ENCODE assay signal across 10 cellular contexts in the genomic region with DNA sequence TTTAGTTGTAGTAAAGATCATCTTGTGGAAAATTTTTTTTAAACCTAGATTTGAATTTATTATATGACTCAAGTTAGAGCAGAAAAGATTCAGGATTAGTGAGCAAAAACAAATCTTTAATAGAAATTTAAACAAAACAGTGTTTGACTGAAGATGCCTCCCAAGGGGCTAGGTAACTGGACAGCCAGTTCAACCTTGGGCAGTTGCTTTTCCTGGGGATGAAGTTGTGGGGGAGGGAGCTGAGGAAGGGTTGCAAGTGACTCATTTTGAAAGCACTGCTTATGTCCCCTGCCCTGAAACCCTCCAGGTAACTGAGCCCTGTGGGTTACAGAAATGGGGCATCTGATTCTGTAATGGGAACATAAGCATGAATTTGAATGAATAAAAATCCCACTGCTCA. TPM values are rescaled to one million over a fixed set of nuclear protein-coding genes. Genes with fewer than 3 reads are reported as not detected.
DNase-seq lines count a peak whose midpoint lies in the region; ATAC-seq, FAIRE-seq and TF ChIP-seq lines count a peak whose summit lies in the region.
"Had no signal": no experiment of that assay in that cellular context is flagged by ENCODE, and none has a peak within 500 bp of the region (broad histone marks: within the 10 kb centered on the region; RNA-seq: fewer than 3 reads in every experiment).

No MANE protein-coding gene starts in this region.

- H3K4me1 ChIP-seq in mucosa of descending colon (ENCODE audit: low read depth) = no peaks in the 10 kb centered on the region
- peaks cover 21% of the 10 kb centered on the region for H3K4me1 ChIP-seq in HepG2 (ENCODE audit: insufficient read depth, low read length)
- no peaks in the 10 kb centered on the region for H3K4me1 ChIP-seq in endodermal cell (ENCODE audit: control insufficient read depth, insufficient read depth, low read length)

- peaks cover 32% of the 10 kb centered on the region for H3K4me1 Mint-ChIP-seq in activated CD4-positive, alpha-beta T cell treated with anti-CD3 and anti-CD28 coated beads for 36 hours
- peaks cover 23% of the 10 kb centered on the region for H3K4me1 Mint-ChIP-seq in activated T-helper 17 cell treated with anti-CD3 and anti-CD28 coated beads, Interleukin-2, amount 50 U/mL, for 72 hours
- peaks cover 38% of the 10 kb centered on the region for H3K4me1 Mint-ChIP-seq in stimulated activated naive CD8-positive, alpha-beta T cell treated with anti-CD3 and anti-CD28 coated beads, Interleukin-15, Interleukin-2, amounts not matched to agents 100 ng/mL and 50 ng/mL, for 24 hours (ENCODE audit: low read depth)
- no peaks in the 10 kb centered on the region for H3K4me1 Mint-ChIP-seq in endodermal cell

- TF ChIP-seq POLR2A in HepG2 (IDR thresholded peaks at IDR 0.05; ENCODE audit: insufficient read depth in 1 of 2, low read depth in 2 of 2, low read length in 2 of 2) = no peak

- ATAC-seq in activated CD4-positive, alpha-beta T cell treated with anti-CD3 and anti-CD28 coated beads for 36 hours = peak; percentile 51
- ATAC-seq in HG03064 (IDR thresholded peaks at IDR 0.05; ENCODE audit: low read depth, unreplicated experiment) = peak; percentile 56
- ATAC-seq in activated T-helper 17 cell treated with anti-CD3 and anti-CD28 coated beads, Interleukin-2, amount 50 U/mL, for 72 hours (replicated peaks) = peak; percentile 63
- ATAC-seq in mucosa of descending colon = no peak
- no peak for ATAC-seq in HepG2

- intact Hi-C loops in activated CD4-positive, alpha-beta T cell treated with anti-CD3 and anti-CD28 coated beads for 36 hours (cut with DNase I, micrococcal nuclease) = loop anchor here in 1 of 2 experiments (5.0 kb wide), 1 partner anchor 100 kb away; a partner anchor contains a TSS
- intact Hi-C loops in mucosa of descending colon (cut with DNase I, micrococcal nuclease) = no loop called here
- intact Hi-C loops in HepG2 (cut with micrococcal nuclease; ENCODE audit: unreplicated experiment) = loop anchor here (5.0 kb wide), 1 partner anchor 285 kb away; no protein-coding TSS in a partner anchor

- no peak for TF ChIP-seq RAD21 in HepG2 (CRISPR knock-in tag; IDR thresholded peaks at IDR 0.05)

- H3K4me3 ChIP-seq in mucosa of descending colon = no peak overlapping the region
- no peak overlapping the region for H3K4me3 ChIP-seq in HepG2 (replicated peaks in 1 of 3; ENCODE audit: insufficient read depth in 1 of 3, low read depth in 2 of 3, low read length in 3 of 3)
- H3K4me3 ChIP-seq in endodermal cell (ENCODE audit: low read length) = no peak overlapping the region

- H3K9ac ChIP-seq in HepG2 (ENCODE audit: insufficient read depth, low read depth, low read length) (no peak overlapping the region), endodermal cell (ENCODE audit: extremely low read depth, low read length, poor library complexity, severe bottlenecking) (no peak overlapping the region)

- BruUV-seq in HepG2 (replicated peaks; lab: Mats Ljungman, UMichigan) = no TSS peak

- no peak overlapping the region for H2AFZ ChIP-seq in HepG2 (ENCODE audit: low read length)

- POLR2A ChIA-PET in activated CD4-positive, alpha-beta T cell treated with anti-CD3 and anti-CD28 coated beads for 36 hours (lab: Charles Lee) = no interaction called here
- POLR2A ChIA-PET in HepG2 (lab: Yijun Ruan, JAX) = no interaction called here

- FAIRE-seq in HepG2 (lab: Jason Lieb, UNC) = no peak

- H3K9me3 ChIP-seq in mucosa of descending colon (no peaks in the 10 kb centered on the region), HepG2 (ENCODE audit: low read length) (no peaks in the 10 kb centered on the region), endodermal cell (ENCODE audit: control insufficient read depth, low read length) (no peaks in the 10 kb centered on the region)

- peak; percentile 24 for DNase-seq in activated CD4-positive, alpha-beta T cell treated with anti-CD3 and anti-CD28 coated beads for 36 hours
- no peak for DNase-seq in activated CD4-positive, alpha-beta T cell treated with anti-CD3 and anti-CD28 coated beads for 48 hours
- DNase-seq in mucosa of descending colon = no peak
- DNase-seq in HepG2 (ENCODE audit: low spot score) = no peak
- no peak for DNase-seq in endodermal cell
- DNase-seq: NCI-H1930 had no signal

- TF ChIP-seq CTCF in mucosa of descending colon (IDR thresholded peaks at IDR 0.05) (no peak), HepG2 (CRISPR knock-in tag; IDR thresholded peaks at IDR 0.05) (no peak), endodermal cell (conservative IDR thresholded peaks at IDR 0.05) (no peak)

- CTCF ChIA-PET in activated CD4-positive, alpha-beta T cell treated with anti-CD3 and anti-CD28 coated beads for 36 hours (lab: Charles Lee) = interaction anchor here (0.7 to 3.6 kb wide), 4 partner anchors 11 to 14 kb away, joined by 3 to 21 read pairs (median 7); a partner anchor contains a TSS
- CTCF ChIA-PET in HepG2 (lab: Yijun Ruan, JAX; ENCODE audit: low intra/inter-chr PET ratio, low total read pairs) = no interaction called here

- H3K27ac ChIP-seq in HepG2 (ENCODE audit: extremely low read length, insufficient read depth, low read length) (no peak overlapping the region), endodermal cell (ENCODE audit: low read depth, low read length) (no peak overlapping the region)

- no peak for TF ChIP-seq EP300 in HepG2 (IDR thresholded peaks at IDR 0.05; ENCODE audit: low read depth in 2 of 2, low read length in 2 of 2)
- no peak for TF ChIP-seq EP300 in HepG2 (CRISPR knock-in tag; IDR thresholded peaks at IDR 0.05; ENCODE audit: borderline replicate concordance)

- H3K36me3 Mint-ChIP-seq in activated CD4-positive, alpha-beta T cell treated with anti-CD3 and anti-CD28 coated beads for 36 hours (ENCODE audit: low read depth) = no peaks in the 10 kb centered on the region
- H3K36me3 Mint-ChIP-seq in activated T-helper 17 cell treated with anti-CD3 and anti-CD28 coated beads, Interleukin-2, amount 50 U/mL, for 72 hours (ENCODE audit: low read depth) = no peaks in the 10 kb centered on the region
- no peaks in the 10 kb centered on the region for H3K36me3 Mint-ChIP-seq in stimulated activated naive CD8-positive, alpha-beta T cell treated with anti-CD3 and anti-CD28 coated beads, Interleukin-15, Interleukin-2, amounts not matched to agents 100 ng/mL and 50 ng/mL, for 24 hours (ENCODE audit: low read depth)
- no peaks in the 10 kb centered on the region for H3K36me3 Mint-ChIP-seq in endodermal cell (ENCODE audit: low read depth)
- H3K36me3 Mint-ChIP-seq: brain had no signal

- no peak overlapping the region for H3K4me3 Mint-ChIP-seq in activated CD4-positive, alpha-beta T cell treated with anti-CD3 and anti-CD28 coated beads for 36 hours
- H3K4me3 Mint-ChIP-seq in activated T-helper 17 cell treated with anti-CD3 and anti-CD28 coated beads, Interleukin-2, amount 50 U/mL, for 72 hours = peak overlapping the region; percentile 71
- H3K4me3 Mint-ChIP-seq in stimulated activated naive CD8-positive, alpha-beta T cell treated with anti-CD3 and anti-CD28 coated beads, Interleukin-15, Interleukin-2, amounts not matched to agents 100 ng/mL and 50 ng/mL, for 24 hours = peak overlapping the region; percentile 28
- no peak overlapping the region for H3K4me3 Mint-ChIP-seq in endodermal cell
- H3K4me3 Mint-ChIP-seq: brain had no signal

- in situ Hi-C loops in HepG2 (cut with HindIII; ENCODE audit: extremely low pct_ligation_motif_present, low pct_unique_long_range_greater_than_20kb) = loop anchor here (25.0 kb wide), 1 partner anchor 290 kb away; no protein-coding TSS in a partner anchor

- no peaks in the 10 kb centered on the region for H3K27me3 Mint-ChIP-seq in activated CD4-positive, alpha-beta T cell treated with anti-CD3 and anti-CD28 coated beads for 36 hours
- H3K27me3 Mint-ChIP-seq in activated T-helper 17 cell treated with anti-CD3 and anti-CD28 coated beads, Interleukin-2, amount 50 U/mL, for 72 hours = no peaks in the 10 kb centered on the region
- H3K27me3 Mint-ChIP-seq in stimulated activated naive CD8-positive, alpha-beta T cell treated with anti-CD3 and anti-CD28 coated beads, Interleukin-15, Interleukin-2, amounts not matched to agents 100 ng/mL and 50 ng/mL, for 24 hours = no peaks in the 10 kb centered on the region
- peaks cover 4% of the 10 kb centered on the region for H3K27me3 Mint-ChIP-seq in endodermal cell (ENCODE audit: insufficient read depth)
- H3K27me3 Mint-ChIP-seq: brain had no signal

- no peak overlapping the region for H3K4me2 ChIP-seq in HepG2 (ENCODE audit: low read depth, low read length)

- no peak overlapping the region for H3K27ac Mint-ChIP-seq in activated CD4-positive, alpha-beta T cell treated with anti-CD3 and anti-CD28 coated beads for 36 hours
- peak overlapping the region; percentile 89 for H3K27ac Mint-ChIP-seq in activated T-helper 17 cell treated with anti-CD3 and anti-CD28 coated beads, Interleukin-2, amount 50 U/mL, for 72 hours
- peak overlapping the region; percentile 88 for H3K27ac Mint-ChIP-seq in stimulated activated naive CD8-positive, alpha-beta T cell treated with anti-CD3 and anti-CD28 coated beads, Interleukin-15, Interleukin-2, amounts not matched to agents 100 ng/mL and 50 ng/mL, for 24 hours
- H3K27ac Mint-ChIP-seq in endodermal cell = no peak overlapping the region
- H3K27ac Mint-ChIP-seq: brain had no signal

- no peaks in the 10 kb centered on the region for H3K9me3 Mint-ChIP-seq in activated CD4-positive, alpha-beta T cell treated with anti-CD3 and anti-CD28 coated beads for 36 hours (ENCODE audit: low read depth)
- no peaks in the 10 kb centered on the region for H3K9me3 Mint-ChIP-seq in activated T-helper 17 cell treated with anti-CD3 and anti-CD28 coated beads, Interleukin-2, amount 50 U/mL, for 72 hours
- H3K9me3 Mint-ChIP-seq in stimulated activated naive CD8-positive, alpha-beta T cell treated with anti-CD3 and anti-CD28 coated beads, Interleukin-15, Interleukin-2, amounts not matched to agents 100 ng/mL and 50 ng/mL, for 24 hours = no peaks in the 10 kb centered on the region
- peaks cover 2% of the 10 kb centered on the region for H3K9me3 Mint-ChIP-seq in endodermal cell

- H4K20me1 ChIP-seq in HepG2 (ENCODE audit: insufficient read depth, low read length) = no peaks in the 10 kb centered on the region

- no peaks in the 10 kb centered on the region for H3K27me3 ChIP-seq in HepG2 (ENCODE audit: control insufficient read depth in 1 of 2, insufficient read depth in 2 of 2, low read length in 2 of 2)
- H3K27me3 ChIP-seq in endodermal cell (ENCODE audit: control insufficient read depth, insufficient read depth, low read length, poor library complexity, severe bottlenecking) = no peaks in the 10 kb centered on the region

- H3K36me3 ChIP-seq in mucosa of descending colon (ENCODE audit: low read depth) = no peaks in the 10 kb centered on the region
- no peaks in the 10 kb centered on the region for H3K36me3 ChIP-seq in HepG2 (replicated peaks in 1 of 2; ENCODE audit: control insufficient read depth in 1 of 2, insufficient read depth in 2 of 2, low read length in 2 of 2)
- H3K36me3 ChIP-seq in endodermal cell (ENCODE audit: control insufficient read depth, insufficient read depth, low read length) = no peaks in the 10 kb centered on the region

- H3K79me2 ChIP-seq in HepG2 (ENCODE audit: insufficient read depth, low read length) = no peaks in the 10 kb centered on the region

RNA-seq across cellular contexts. Expression of a gene that starts 13.1 kb away (rescaled TPM):
- under 1 TPM; 0.37 to 0.44 TPM for total RNA-seq in activated CD4-positive, alpha-beta T cell treated with anti-CD3 and anti-CD28 coated beads for 36 hours
- total RNA-seq in activated T-helper 17 cell treated with anti-CD3 and anti-CD28 coated beads, Interleukin-2, amount 50 U/mL, for 72 hours = under 1 TPM; 0.61 to 0.87 TPM
- total RNA-seq in mucosa of descending colon (1 to 10 TPM in 1 of 3 donors, under 1 TPM in 2; 0.43 to 1.9 (median 0.82) TPM), HepG2 (2016; rRNA removed; fragmentation: Illumina TruSeq; extraction: Trizol) (not detected in 2 replicates), endodermal cell (1 to 10 TPM; 1.5 to 1.7 TPM)
- not detected in 2 replicates for total RNA-seq in HepG2 (2016; cell fraction: cytosol; rRNA removed; fragmentation: Illumina TruSeq; extraction: Trizol; ENCODE audit: low read depth)
- not detected in 2 replicates for total RNA-seq in HepG2 (2016; cell fraction: insoluble cytoplasmic fraction; rRNA removed; fragmentation: Illumina TruSeq; extraction: Trizol)
- not detected in 2 replicates for total RNA-seq in HepG2 (2016; cell fraction: membrane; rRNA removed; fragmentation: Illumina TruSeq; extraction: Trizol)
- total RNA-seq in HepG2 (2016; cell fraction: nucleus; rRNA removed; fragmentation: Illumina TruSeq; extraction: Trizol) = not detected in 2 replicates
- polyA plus RNA-seq in HepG2 (2011; rRNA removed) = not detected in 2 replicates
- not detected in 2 replicates for polyA plus RNA-seq in HepG2 (2011; cell fraction: cytosol; rRNA removed)
- not detected in 2 replicates for polyA plus RNA-seq in HepG2 (2011; cell fraction: nucleus; rRNA removed)
- polyA plus RNA-seq in HepG2 (2012) = not detected in 2 replicates
- not detected in 2 replicates for polyA plus RNA-seq in HepG2 (2016; cell fraction: cytosol; fragmentation: Illumina TruSeq; extraction: Trizol; ENCODE audit: low read depth)
- polyA plus RNA-seq in HepG2 (2016; cell fraction: insoluble cytoplasmic fraction; fragmentation: Illumina TruSeq; extraction: Trizol; ENCODE audit: low read depth) = not detected in 2 replicates
- polyA plus RNA-seq in HepG2 (2016; cell fraction: membrane; fragmentation: Illumina TruSeq; extraction: Trizol; ENCODE audit: low read depth) = not detected in 2 replicates
- not detected in 2 replicates for polyA plus RNA-seq in HepG2 (2016; cell fraction: nucleus; fragmentation: Illumina TruSeq; extraction: Trizol; ENCODE audit: insufficient read depth, low read depth)
- 0.16 TPM in 1 of 2 replicates, not detected in the other for polyA minus RNA-seq in HepG2 (2011; rRNA and poly(A)+ RNA removed; ENCODE audit: low replicate concordance)
- not detected in 2 replicates for polyA minus RNA-seq in HepG2 (2011; cell fraction: cytosol; rRNA and poly(A)+ RNA removed)
- not detected in 2 replicates for polyA minus RNA-seq in HepG2 (2011; cell fraction: nucleus; rRNA and poly(A)+ RNA removed)
- 0.64 TPM for polyA plus RNA-seq in endodermal cell (2013, experiment 1 of 2)
- polyA plus RNA-seq in endodermal cell (2013, experiment 2 of 2) = 1.3 TPM

Comparison
In these comparisons a context has a peak if more than half of its experiments do, and no peak if none do; other contexts are left out.
1. ATAC-seq: peak in activated CD4-positive, alpha-beta T cell treated with anti-CD3 and anti-CD28 coated beads for 36 hours (single experiment), HG03064 (single experiment) and activated T-helper 17 cell treated with anti-CD3 and anti-CD28 coated beads, Interleukin-2, amount 50 U/mL, for 72 hours (single experiment); none in mucosa of descending colon (single experiment) and HepG2 (single experiment).
2. H3K27ac Mint-ChIP-seq: peak in activated T-helper 17 cell treated with anti-CD3 and anti-CD28 coated beads, Interleukin-2, amount 50 U/mL, for 72 hours (single experiment) and stimulated activated naive CD8-positive, alpha-beta T cell treated with anti-CD3 and anti-CD28 coated beads, Interleukin-15, Interleukin-2, amounts not matched to agents 100 ng/mL and 50 ng/mL, for 24 hours (single experiment); none in activated CD4-positive, alpha-beta T cell treated with anti-CD3 and anti-CD28 coated beads for 36 hours (single experiment) and endodermal cell (single experiment).
3. H3K4me3 Mint-ChIP-seq: peak in activated T-helper 17 cell treated with anti-CD3 and anti-CD28 coated beads, Interleukin-2, amount 50 U/mL, for 72 hours (single experiment) and stimulated activated naive CD8-positive, alpha-beta T cell treated with anti-CD3 and anti-CD28 coated beads, Interleukin-15, Interleukin-2, amounts not matched to agents 100 ng/mL and 50 ng/mL, for 24 hours (single experiment); none in activated CD4-positive, alpha-beta T cell treated with anti-CD3 and anti-CD28 coated beads for 36 hours (single experiment) and endodermal cell (single experiment).